Comparison of ENCODE assay signal across 10 cellular contexts in the genomic region with DNA sequence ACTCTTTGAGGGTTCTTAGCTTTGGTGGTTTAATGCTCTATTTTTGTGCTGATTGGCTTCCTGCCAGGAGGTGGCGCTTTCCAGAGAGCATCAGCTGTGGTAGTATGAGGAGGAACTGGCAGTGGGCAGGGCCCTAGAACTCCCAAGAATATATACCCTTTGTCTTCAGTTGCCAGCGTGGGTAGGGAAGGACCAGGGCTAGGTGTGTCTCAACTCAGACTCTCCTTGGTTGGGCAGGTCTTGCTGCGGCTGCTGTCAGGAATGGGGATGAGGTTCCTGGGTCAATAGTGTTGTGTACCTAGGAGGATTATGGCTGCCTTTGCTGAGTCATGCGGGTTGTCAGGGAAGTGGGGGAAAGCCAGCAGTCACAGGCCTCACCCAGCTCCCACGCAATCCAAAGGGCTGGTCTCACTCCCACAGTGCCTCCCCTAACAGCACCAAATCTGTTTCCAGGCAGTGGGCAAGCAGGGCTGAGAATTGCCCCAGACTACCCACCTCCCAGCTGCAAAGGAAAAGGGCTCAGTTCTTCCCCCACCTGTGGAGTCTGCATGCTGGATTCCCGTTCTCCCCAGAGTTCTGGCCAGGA.
DNase-seq lines count a peak whose midpoint lies in the region; TF ChIP-seq lines count a peak whose summit lies in the region.
"Had no signal": no experiment of that assay in that cellular context is flagged by ENCODE, and none has a peak within 500 bp of the region (broad histone marks: within the 10 kb centered on the region; RNA-seq: fewer than 3 reads in every experiment).

No MANE protein-coding gene starts in this region.

- H3K36me3 ChIP-seq in endodermal cell (ENCODE audit: control insufficient read depth, insufficient read depth, low read length) (no peaks in the 10 kb centered on the region), GM23248 (ENCODE audit: low read depth) (no peaks in the 10 kb centered on the region)
- H3K36me3 ChIP-seq: pancreas had no signal

- H3K36me3 Mint-ChIP-seq in endodermal cell (ENCODE audit: low read depth): no peaks in the 10 kb centered on the region
- no peaks in the 10 kb centered on the region for H3K36me3 Mint-ChIP-seq in activated T-cell treated with anti-CD3 and anti-CD28 coated beads, Interleukin-2, amount 50 U/mL, for 24 hours (ENCODE audit: low read depth)

- H3K4me2 ChIP-seq in GM23248 (ENCODE audit: unreplicated experiment): no peak overlapping the region

- peaks cover 17% of the 10 kb centered on the region for H3K9me3 Mint-ChIP-seq in endodermal cell
- H3K9me3 Mint-ChIP-seq in activated T-cell treated with anti-CD3 and anti-CD28 coated beads, Interleukin-2, amount 50 U/mL, for 24 hours: no peaks in the 10 kb centered on the region
- H3K9me3 Mint-ChIP-seq: stimulated activated naive CD8-positive, alpha-beta T cell treated with anti-CD3 and anti-CD28 coated beads, Interleukin-15, amount 100 ng/mL, for 72 hours had no signal

- H3K4me3 ChIP-seq in endodermal cell (ENCODE audit: low read length) (no peak overlapping the region), GM23248 (no peak overlapping the region)
- H3K4me3 ChIP-seq: pancreas had no signal

- H3K4me1 ChIP-seq in endodermal cell (ENCODE audit: control insufficient read depth, insufficient read depth, low read length): peaks cover 4% of the 10 kb centered on the region
- no peaks in the 10 kb centered on the region for H3K4me1 ChIP-seq in GM23248 (ENCODE audit: insufficient read depth)
- H3K4me1 ChIP-seq: pancreas had no signal

- H3F3A ChIP-seq in GM23248 (ENCODE audit: insufficient read depth): no peaks in the 10 kb centered on the region

- DNase-seq in stimulated activated CD4-positive, alpha-beta T cell treated with anti-CD3 and anti-CD28 coated beads, Interleukin-1b, Interleukin-23, amount 100 ng/mL, for 48 hours: peak; percentile 12
- no peak for DNase-seq in stimulated activated CD4-positive, alpha-beta T cell treated with anti-CD3 and anti-CD28 coated beads, Interleukin-4, amount 100 ng/mL, for 4 hours
- DNase-seq in NCI-H69 (lab: John Stamatoyannopoulos, UW) (peak; percentile 54), endodermal cell (peak; percentile 87), GM23248 (no peak), KG1 (lab: John Stamatoyannopoulos, UW) (no peak), activated gamma-delta T cell (lab: John Stamatoyannopoulos, UW) (no peak)
- DNase-seq in activated T-cell treated with anti-CD3 and anti-CD28 coated beads, Interleukin-2, amount 50 U/mL, for 24 hours: no peak
- DNase-seq: pancreas had no signal

- no peak overlapping the region for H2AFZ ChIP-seq in GM23248

- no peaks in the 10 kb centered on the region for H3K79me2 ChIP-seq in GM23248 (ENCODE audit: insufficient read depth)

- H3K27ac ChIP-seq in endodermal cell (ENCODE audit: low read depth, low read length) (no peak overlapping the region), GM23248 (no peak overlapping the region)
- H3K27ac ChIP-seq: pancreas had no signal

- H3K27me3 ChIP-seq in endodermal cell (ENCODE audit: control insufficient read depth, insufficient read depth, low read length, poor library complexity, severe bottlenecking) (no peaks in the 10 kb centered on the region), GM23248 (replicated peaks; ENCODE audit: insufficient read depth) (peaks cover 6% of the 10 kb centered on the region; the same call in 1 of the 2 replicates)
- H3K27me3 ChIP-seq: pancreas had no signal

- 85 to 100% methylated on average over 1 to 6 of the region's 6 CpGs for WGBS in endodermal cell (ENCODE audit: insufficient coverage in 1 of 2, insufficient read length in 1 of 2), 2 experiments
- 80% methylated on average over 6 of the region's 6 CpGs for WGBS in GM23248 (ENCODE audit: low coverage in 1 of 2, low lambda C conversion rate in 2 of 2, missing lambda C conversion rate in 2 of 2), 2 experiments

- H4K20me1 ChIP-seq in GM23248 (ENCODE audit: insufficient read depth): no peaks in the 10 kb centered on the region

- H3K27me3 Mint-ChIP-seq in endodermal cell (ENCODE audit: insufficient read depth): no peaks in the 10 kb centered on the region
- peaks cover 3% of the 10 kb centered on the region for H3K27me3 Mint-ChIP-seq in activated T-cell treated with anti-CD3 and anti-CD28 coated beads, Interleukin-2, amount 50 U/mL, for 24 hours
- H3K27me3 Mint-ChIP-seq: stimulated activated naive CD8-positive, alpha-beta T cell treated with anti-CD3 and anti-CD28 coated beads, Interleukin-15, amount 100 ng/mL, for 72 hours had no signal

- peak overlapping the region; percentile 90 for H3K27ac Mint-ChIP-seq in endodermal cell
- no peak overlapping the region for H3K27ac Mint-ChIP-seq in activated T-cell treated with anti-CD3 and anti-CD28 coated beads, Interleukin-2, amount 50 U/mL, for 24 hours
- H3K27ac Mint-ChIP-seq: stimulated activated naive CD8-positive, alpha-beta T cell treated with anti-CD3 and anti-CD28 coated beads, Interleukin-15, amount 100 ng/mL, for 72 hours had no signal

- peaks cover 18% of the 10 kb centered on the region for H3K4me1 Mint-ChIP-seq in endodermal cell
- no peaks in the 10 kb centered on the region for H3K4me1 Mint-ChIP-seq in activated T-cell treated with anti-CD3 and anti-CD28 coated beads, Interleukin-2, amount 50 U/mL, for 24 hours (ENCODE audit: low read depth)
- H3K4me1 Mint-ChIP-seq: stimulated activated naive CD8-positive, alpha-beta T cell treated with anti-CD3 and anti-CD28 coated beads, Interleukin-15, amount 100 ng/mL, for 72 hours had no signal

- no peaks in the 10 kb centered on the region for H3K9me2 ChIP-seq in GM23248 (ENCODE audit: insufficient read depth)

- H3K9me3 ChIP-seq in endodermal cell (ENCODE audit: control insufficient read depth, low read length): peaks cover 11% of the 10 kb centered on the region
- no peaks in the 10 kb centered on the region for H3K9me3 ChIP-seq in GM23248 (ENCODE audit: low read depth)
- H3K9me3 ChIP-seq: pancreas had no signal

- H3K4me3 Mint-ChIP-seq in endodermal cell: no peak overlapping the region
- H3K4me3 Mint-ChIP-seq in activated T-cell treated with anti-CD3 and anti-CD28 coated beads, Interleukin-2, amount 50 U/mL, for 24 hours: no peak overlapping the region
- H3K4me3 Mint-ChIP-seq: stimulated activated naive CD8-positive, alpha-beta T cell treated with anti-CD3 and anti-CD28 coated beads, Interleukin-15, amount 100 ng/mL, for 72 hours had no signal

- H3K9ac ChIP-seq in endodermal cell (ENCODE audit: extremely low read depth, low read length, poor library complexity, severe bottlenecking) (no peak overlapping the region), GM23248 (no peak overlapping the region)

- TF ChIP-seq CTCF in endodermal cell (conservative IDR thresholded peaks at IDR 0.05): peak; percentile 79

- in situ Hi-C loops in GM23248 (cut with MboI): no loop called here

Comparison
In these comparisons a context has a peak if more than half of its experiments do, and no peak if none do; other contexts are left out.
1. DNase-seq: peak in stimulated activated CD4-positive, alpha-beta T cell treated with anti-CD3 and anti-CD28 coated beads, Interleukin-1b, Interleukin-23, amount 100 ng/mL, for 48 hours (single experiment), NCI-H69 (single experiment) and endodermal cell (single experiment); none in stimulated activated CD4-positive, alpha-beta T cell treated with anti-CD3 and anti-CD28 coated beads, Interleukin-4, amount 100 ng/mL, for 4 hours (0 of 2), GM23248 (single experiment), activated T-cell treated with anti-CD3 and anti-CD28 coated beads, Interleukin-2, amount 50 U/mL, for 24 hours (single experiment), KG1 (single experiment) and activated gamma-delta T cell (single experiment).